Comparison of ENCODE assay signal across 24 cellular contexts in genomic region chr4:182839256-182839655, GRCh38.
"Had no signal": no experiment of that assay in that cellular context is flagged by ENCODE, and none has a peak within 500 bp of the region (broad histone marks: within the 10 kb centered on the region; RNA-seq: fewer than 3 reads in every experiment).

No MANE protein-coding gene starts in this region.

- DNase-seq: colonic mucosa; cortex of kidney; dermis blood vessel endothelial cell; dorsolateral prefrontal cortex; effector CD4-positive, alpha-beta T cell; effector CD8-positive, alpha-beta T cell; effector memory CD4-positive, alpha-beta T cell; effector memory CD8-positive, alpha-beta T cell; endodermal cell; erythroblast; esophagus squamous epithelium; foreskin fibroblast; foreskin keratinocyte; foreskin melanocyte; gastrocnemius medialis; glutamatergic neuron; head of caudate nucleus; heart left ventricle; heart right ventricle had no signal

- H3K27me3 ChIP-seq: colonic mucosa had no signal

- H3K27ac ChIP-seq: colonic mucosa, coronary artery, dorsolateral prefrontal cortex, epithelial cell of prostate, esophagus muscularis mucosa, esophagus squamous epithelium, foreskin keratinocyte, gastrocnemius medialis, gastroesophageal sphincter, heart left ventricle, heart right ventricle had no signal

- H3K4me1 ChIP-seq: colonic mucosa, esophagus muscularis mucosa, foreskin keratinocyte, gastrocnemius medialis, gastroesophageal sphincter, heart left ventricle, heart right ventricle had no signal

- ATAC-seq: effector memory CD8-positive, alpha-beta T cell; esophagus mucosa; foreskin keratinocyte; gastrocnemius medialis; gastroesophageal sphincter; heart right ventricle had no signal

- H3K4me3 ChIP-seq: colonic mucosa, coronary artery, dorsolateral prefrontal cortex, esophagus muscularis mucosa, esophagus squamous epithelium, gastrocnemius medialis, gastroesophageal sphincter, heart left ventricle, heart right ventricle had no signal

- H3K36me3 ChIP-seq: colonic mucosa, esophagus muscularis mucosa, esophagus squamous epithelium, gastrocnemius medialis, gastroesophageal sphincter, heart left ventricle, heart right ventricle had no signal

- H3K9me3 ChIP-seq: colonic mucosa, esophagus muscularis mucosa, esophagus squamous epithelium, gastrocnemius medialis, gastroesophageal sphincter, heart left ventricle, heart right ventricle had no signal
